ENCODE assay signal across 8 cellular contexts in the genomic region with DNA sequence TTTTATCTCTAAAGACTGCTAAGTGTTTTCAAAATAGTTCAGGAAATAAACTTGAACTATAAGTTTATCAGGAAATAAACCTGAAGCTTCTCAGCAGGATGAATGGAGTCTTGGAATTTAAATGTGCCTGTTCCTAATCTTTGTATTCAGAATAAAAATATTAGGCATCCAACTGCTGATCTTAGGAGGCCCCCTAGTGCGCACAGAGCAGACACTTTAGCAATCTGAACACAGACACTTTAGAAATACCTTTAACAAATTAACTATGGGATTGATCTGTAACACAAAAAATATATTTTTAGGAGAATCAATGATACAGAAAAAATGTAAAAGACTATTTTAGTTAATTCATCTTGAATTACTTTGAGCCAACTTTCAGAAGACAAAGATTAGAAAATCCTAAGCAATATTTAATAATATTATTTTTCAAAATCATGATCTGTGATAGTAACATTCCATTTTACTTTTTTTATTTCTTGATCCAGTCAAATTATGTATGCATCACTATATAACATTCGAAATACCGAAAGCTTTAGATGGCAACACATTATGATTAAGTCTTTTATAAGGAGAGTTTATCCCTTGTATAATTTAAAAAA.
DNase-seq lines count a peak whose midpoint lies in the region; TF ChIP-seq lines count a peak whose summit lies in the region.

No MANE protein-coding gene starts in this region.

- H3K4me1 Mint-ChIP-seq in activated CD4-positive, alpha-beta T cell treated with anti-CD3 and anti-CD28 coated beads, Interleukin-2, amount 10 ng/mL, durations not matched to agents 7 days and 5 days, result peaks cover 9% of the 10 kb centered on the region
- peaks cover 6% of the 10 kb centered on the region for H3K4me1 Mint-ChIP-seq in activated T-helper 2 cell treated with anti-CD3 and anti-CD28 coated beads, Interferon-gamma antibody, Interleukin-2, Interleukin-4, amounts not matched to agents 10 μg/mL and 5 μg/mL and 100 μg/mL, durations not matched to agents 14 hours and 24 hours and 36 hours (ENCODE audit: low read depth)

- H3K9me3 ChIP-seq in fibroblast of lung (ENCODE audit: control insufficient read depth, insufficient read depth, low read depth, low read length) (no peaks in the 10 kb centered on the region), neutrophil (no peaks in the 10 kb centered on the region)

- POLR2A ChIA-PET in activated CD4-positive, alpha-beta T cell treated with anti-CD3 and anti-CD28 coated beads, Interleukin-2, amount 10 ng/mL, durations not matched to agents 7 days and 5 days (lab: Charles Lee), result no interaction called here

- peaks cover 24% of the 10 kb centered on the region for H3K27me3 Mint-ChIP-seq in activated CD4-positive, alpha-beta T cell treated with anti-CD3 and anti-CD28 coated beads, Interleukin-2, amount 10 ng/mL, durations not matched to agents 7 days and 5 days
- H3K27me3 Mint-ChIP-seq in activated T-helper 2 cell treated with anti-CD3 and anti-CD28 coated beads, Interferon-gamma antibody, Interleukin-2, Interleukin-4, amounts not matched to agents 10 μg/mL and 5 μg/mL and 100 μg/mL, durations not matched to agents 14 hours and 24 hours and 36 hours (ENCODE audit: low read depth), result peaks cover 25% of the 10 kb centered on the region

- no peaks in the 10 kb centered on the region for H3K36me3 Mint-ChIP-seq in activated CD4-positive, alpha-beta T cell treated with anti-CD3 and anti-CD28 coated beads, Interleukin-2, amount 10 ng/mL, durations not matched to agents 7 days and 5 days (ENCODE audit: low read depth)
- H3K36me3 Mint-ChIP-seq in activated T-helper 2 cell treated with anti-CD3 and anti-CD28 coated beads, Interferon-gamma antibody, Interleukin-2, Interleukin-4, amounts not matched to agents 10 μg/mL and 5 μg/mL and 100 μg/mL, durations not matched to agents 14 hours and 24 hours and 36 hours (ENCODE audit: low read depth), result no peaks in the 10 kb centered on the region

- peak; percentile 75 to 86 for TF ChIP-seq CTCF in fibroblast of lung (conservative IDR thresholded peaks at IDR 0.05 in 1 of 2, IDR thresholded peaks at IDR 0.05 in 1 of 2; ENCODE audit: low read depth in 1 of 2, low read length in 2 of 2)
- peak; percentile 10 for TF ChIP-seq CTCF in neutrophil (IDR thresholded peaks at IDR 0.05)

- intact Hi-C loops in activated T-helper 2 cell treated with anti-CD3 and anti-CD28 coated beads, Interferon-gamma antibody, Interleukin-2, Interleukin-4, amounts not matched to agents 10 μg/mL and 5 μg/mL and 100 μg/mL, durations not matched to agents 14 hours and 24 hours and 36 hours (cut with micrococcal nuclease), result loop anchor here (5.0 kb wide), 1 partner anchor 495 kb away; no protein-coding TSS in a partner anchor

- no peaks in the 10 kb centered on the region for H3K79me2 ChIP-seq in fibroblast of lung (ENCODE audit: control insufficient read depth, insufficient read depth, low read length)

- H3K27ac Mint-ChIP-seq in activated CD4-positive, alpha-beta T cell treated with anti-CD3 and anti-CD28 coated beads, Interleukin-2, amount 10 ng/mL, durations not matched to agents 7 days and 5 days, result no peak overlapping the region
- H3K27ac Mint-ChIP-seq in activated T-helper 2 cell treated with anti-CD3 and anti-CD28 coated beads, Interferon-gamma antibody, Interleukin-2, Interleukin-4, amounts not matched to agents 10 μg/mL and 5 μg/mL and 100 μg/mL, durations not matched to agents 14 hours and 24 hours and 36 hours, result no peak overlapping the region

- no peak overlapping the region for H3K9ac ChIP-seq in fibroblast of lung (ENCODE audit: insufficient read depth, low read length)

- H3K4me3 ChIP-seq in fibroblast of lung (replicated peaks in 1 of 4; ENCODE audit: control extremely low read depth in 1 of 4, insufficient read depth in 1 of 4, low read depth in 3 of 4, low read length in 4 of 4) (no peak overlapping the region), neutrophil (ENCODE audit: low read depth in 1 of 2, low read length in 1 of 2) (no peak overlapping the region)

- H3K36me3 ChIP-seq in fibroblast of lung (ENCODE audit: control insufficient read depth, insufficient read depth, low read length) (no peaks in the 10 kb centered on the region), neutrophil (no peaks in the 10 kb centered on the region)

- CTCF ChIA-PET in activated CD4-positive, alpha-beta T cell treated with anti-CD3 and anti-CD28 coated beads, Interleukin-2, amount 10 ng/mL, durations not matched to agents 7 days and 5 days (lab: Charles Lee), result interaction anchor here (0.5 to 1.3 kb wide), 5 partner anchors 10 to 495 kb away, joined by 3 to 5 read pairs (median 4); no protein-coding TSS in a partner anchor

- no peak overlapping the region for H2AFZ ChIP-seq in fibroblast of lung (ENCODE audit: low read length)

- H3K4me3 Mint-ChIP-seq in activated CD4-positive, alpha-beta T cell treated with anti-CD3 and anti-CD28 coated beads, Interleukin-2, amount 10 ng/mL, durations not matched to agents 7 days and 5 days, result no peak overlapping the region
- H3K4me3 Mint-ChIP-seq in activated T-helper 2 cell treated with anti-CD3 and anti-CD28 coated beads, Interferon-gamma antibody, Interleukin-2, Interleukin-4, amounts not matched to agents 10 μg/mL and 5 μg/mL and 100 μg/mL, durations not matched to agents 14 hours and 24 hours and 36 hours (ENCODE audit: low read depth), result no peak overlapping the region

- no peaks in the 10 kb centered on the region for H3K9me3 Mint-ChIP-seq in activated CD4-positive, alpha-beta T cell treated with anti-CD3 and anti-CD28 coated beads, Interleukin-2, amount 10 ng/mL, durations not matched to agents 7 days and 5 days
- no peaks in the 10 kb centered on the region for H3K9me3 Mint-ChIP-seq in activated T-helper 2 cell treated with anti-CD3 and anti-CD28 coated beads, Interferon-gamma antibody, Interleukin-2, Interleukin-4, amounts not matched to agents 10 μg/mL and 5 μg/mL and 100 μg/mL, durations not matched to agents 14 hours and 24 hours and 36 hours

- H3K27ac ChIP-seq in fibroblast of lung (ENCODE audit: insufficient read depth, low read length) (no peak overlapping the region), neutrophil (no peak overlapping the region)

- H4K20me1 ChIP-seq in fibroblast of lung (ENCODE audit: control insufficient read depth, extremely low read depth, insufficient read depth, low read length), result no peaks in the 10 kb centered on the region

- H3K4me1 ChIP-seq in fibroblast of lung (ENCODE audit: control insufficient read depth, extremely low read depth, insufficient read depth, low read length) (no peaks in the 10 kb centered on the region), neutrophil (ENCODE audit: control insufficient read depth in 1 of 2, insufficient read depth in 1 of 2, low read depth in 1 of 2, low read length in 1 of 2) (no peaks in the 10 kb centered on the region)

- DNase-seq in activated gamma-delta T cell treated with Interleukin-2 at 50 U/mL for 16 hours (peak; percentile 34), activated gamma-delta T cell (lab: John Stamatoyannopoulos, UW) (no peak), NCI-H2029 treated with DMSO at 0.1 percent for 48 hours (lab: John Stamatoyannopoulos, UW) (peak; percentile 28), fibroblast of lung (ENCODE audit: low read depth in 2 of 2) (peak; percentile 46 to 67), OCI-M2 (lab: John Stamatoyannopoulos, UW; ENCODE audit: unreplicated experiment) (no peak)
- DNase-seq in activated CD4-positive, alpha-beta T cell treated with anti-CD3 and anti-CD28 coated beads, Interleukin-2, amount 10 ng/mL, durations not matched to agents 7 days and 5 days, result peak; percentile 56
- DNase-seq in activated T-helper 2 cell treated with anti-CD3 and anti-CD28 coated beads, Interferon-gamma antibody, Interleukin-2, Interleukin-4, amounts not matched to agents 10 μg/mL and 5 μg/mL and 100 μg/mL, durations not matched to agents 14 hours and 24 hours and 36 hours (ENCODE audit: low spot score), result no peak

- no peak overlapping the region for H3K4me2 ChIP-seq in fibroblast of lung (ENCODE audit: extremely low read depth, insufficient read depth, low read length)

- H3K27me3 ChIP-seq in fibroblast of lung (ENCODE audit: control insufficient read depth, insufficient read depth, low read length) (no peaks in the 10 kb centered on the region), neutrophil (no peaks in the 10 kb centered on the region)

Comparison
In these comparisons a context has a peak if more than half of its experiments do, and no peak if none do; other contexts are left out.
1. DNase-seq: peak in activated gamma-delta T cell treated with Interleukin-2 at 50 U/mL for 16 hours (single experiment), NCI-H2029 treated with DMSO at 0.1 percent for 48 hours (single experiment), activated CD4-positive, alpha-beta T cell treated with anti-CD3 and anti-CD28 coated beads, Interleukin-2, amount 10 ng/mL, durations not matched to agents 7 days and 5 days (single experiment) and fibroblast of lung (2 of 2); none in activated gamma-delta T cell (single experiment), OCI-M2 (single experiment) and activated T-helper 2 cell treated with anti-CD3 and anti-CD28 coated beads, Interferon-gamma antibody, Interleukin-2, Interleukin-4, amounts not matched to agents 10 μg/mL and 5 μg/mL and 100 μg/mL, durations not matched to agents 14 hours and 24 hours and 36 hours (single experiment).